23 cellular contexts compared by ENCODE assay signal in genomic region chr16:58912571-58912970, GRCh38.
"Had no signal": no experiment of that assay in that cellular context is flagged by ENCODE, and none has a peak within 500 bp of the region (broad histone marks: within the 10 kb centered on the region; RNA-seq: fewer than 3 reads in every experiment).

No MANE protein-coding gene starts in this region.

- H3K27me3 ChIP-seq: colonic mucosa, esophagus squamous epithelium, gastrocnemius medialis, heart right ventricle, left lung had no signal

- H3K4me3 Mint-ChIP-seq: dendritic cell treated with granulocyte-macrophage colony-stimulating factor and Interleukin-4, amounts not matched to agents 40 ng/mL and 50 ng/mL, for 4 days; effector memory CD8-positive, alpha-beta T cell; naive thymus-derived CD4-positive, alpha-beta T cell had no signal

- DNase-seq: colonic mucosa; cortex of kidney; effector CD8-positive, alpha-beta T cell; effector memory CD8-positive, alpha-beta T cell; esophagus squamous epithelium; foreskin fibroblast; foreskin melanocyte; gastrocnemius medialis; glutamatergic neuron; head of caudate nucleus; heart right ventricle; hippocampal formation; left cardiac atrium; left lung; left ventricle myocardium superior; lower lobe of right lung; mesenchymal stem cell; midbrain; naive thymus-derived CD4-positive, alpha-beta T cell had no signal

- H3K9me3 ChIP-seq: colonic mucosa, esophagus squamous epithelium had no signal

- H3K27ac ChIP-seq: colonic mucosa, esophagus squamous epithelium, gastrocnemius medialis, heart right ventricle, left lung, lower lobe of right lung had no signal

- H3K4me1 Mint-ChIP-seq: naive thymus-derived CD4-positive, alpha-beta T cell had no signal

- H3K27me3 Mint-ChIP-seq: dendritic cell treated with granulocyte-macrophage colony-stimulating factor and Interleukin-4, amounts not matched to agents 40 ng/mL and 50 ng/mL, for 4 days; effector memory CD8-positive, alpha-beta T cell; naive thymus-derived CD4-positive, alpha-beta T cell had no signal

- H3K4me3 ChIP-seq: colonic mucosa, esophagus squamous epithelium, gastrocnemius medialis, heart right ventricle, left lung, lower lobe of right lung had no signal

- H3K36me3 ChIP-seq: colonic mucosa, esophagus squamous epithelium, gastrocnemius medialis, heart right ventricle, left lung, lower lobe of right lung had no signal

- H3K4me1 ChIP-seq: colonic mucosa, esophagus squamous epithelium, gastrocnemius medialis, heart right ventricle, left lung, lower lobe of right lung had no signal

- H3K36me3 Mint-ChIP-seq: naive thymus-derived CD4-positive, alpha-beta T cell had no signal

- FAIRE-seq: endothelial cell of umbilical vein, islet of Langerhans, keratinocyte had no signal

- ATAC-seq: effector memory CD8-positive, alpha-beta T cell; gastrocnemius medialis; heart right ventricle; left cardiac atrium; left lung; left ventricle myocardium superior; lower lobe of right lung; naive thymus-derived CD4-positive, alpha-beta T cell had no signal

- H3K27ac Mint-ChIP-seq: dendritic cell treated with granulocyte-macrophage colony-stimulating factor and Interleukin-4, amounts not matched to agents 40 ng/mL and 50 ng/mL, for 4 days; effector memory CD8-positive, alpha-beta T cell; naive thymus-derived CD4-positive, alpha-beta T cell had no signal
